ENCODE assay signal across 31 cellular contexts in genomic region chr6:62357826-62358225, GRCh38.
"Had no signal": no experiment of that assay in that cellular context is flagged by ENCODE, and none has a peak within 500 bp of the region (broad histone marks: within the 10 kb centered on the region; RNA-seq: fewer than 3 reads in every experiment).

No MANE protein-coding gene starts in this region.

- H3K27ac ChIP-seq: gastroesophageal sphincter, hepatocyte, parathyroid adenoma, psoas muscle, right atrium auricular region, vagina had no signal

- H3K36me3 Mint-ChIP-seq: activated naive CD4-positive, alpha-beta T cell treated with anti-CD3 and anti-CD28 coated beads, Interleukin-2, amount 50 U/mL, for 24 hours; naive thymus-derived CD4-positive, alpha-beta T cell; stimulated activated memory B cell treated with anti-CD40 and anti-IgM and Interleukin-4, amounts not matched to agents 10 μg/mL and 1 μg/mL and 100 μg/mL, for 72 hours; type B pancreatic cell had no signal

- ATAC-seq: activated naive CD8-positive, alpha-beta T cell treated with anti-CD3 and anti-CD28 coated beads, Interleukin-2, amount 50 U/mL, for 24 hours; gastroesophageal sphincter; left cardiac atrium; left ventricle myocardium superior; naive thymus-derived CD4-positive, alpha-beta T cell; psoas muscle; stimulated activated memory B cell treated with anti-CD40 and anti-IgM and Interleukin-4, amounts not matched to agents 10 μg/mL and 1 μg/mL and 100 μg/mL, for 72 hours; stimulated activated naive CD8-positive, alpha-beta T cell treated with anti-CD3 and anti-CD28 coated beads, Interleukin-15, amount 100 ng/mL, for 72 hours had no signal

- H3K4me2 ChIP-seq: hepatocyte, smooth muscle cell had no signal

- H3K27me3 ChIP-seq: gastroesophageal sphincter, hepatocyte, right atrium auricular region, vagina had no signal

- H3K4me1 ChIP-seq: gastroesophageal sphincter, parathyroid adenoma, psoas muscle, right atrium auricular region, vagina had no signal

- H3K27me3 Mint-ChIP-seq: activated CD4-positive, alpha-beta memory T cell treated with anti-CD3 and anti-CD28 coated beads, Interleukin-2, amount 10 ng/mL, durations not matched to agents 7 days and 5 days; activated CD4-positive, alpha-beta T cell treated with anti-CD3 and anti-CD28 coated beads, Interleukin-2, amount 10 ng/mL, durations not matched to agents 24 days and 14 days; activated naive CD4-positive, alpha-beta T cell treated with anti-CD3 and anti-CD28 coated beads, Interleukin-2, amount 50 U/mL, for 24 hours; activated naive CD8-positive, alpha-beta T cell treated with anti-CD3 and anti-CD28 coated beads, Interleukin-2, amount 50 U/mL, for 24 hours; activated T-cell treated with anti-CD3 and anti-CD28 coated beads, Interleukin-2, amount 50 U/mL, for 24 hours; naive thymus-derived CD4-positive, alpha-beta T cell; stimulated activated memory B cell treated with anti-CD40 and anti-IgM and Interleukin-4, amounts not matched to agents 10 μg/mL and 1 μg/mL and 100 μg/mL, for 72 hours; stimulated activated naive CD8-positive, alpha-beta T cell treated with anti-CD3 and anti-CD28 coated beads, Interleukin-15, amount 100 ng/mL, for 72 hours; type B pancreatic cell had no signal

- H3K4me3 ChIP-seq: gastroesophageal sphincter, hepatocyte, psoas muscle, right atrium auricular region, smooth muscle cell, vagina had no signal

- H3K4me1 Mint-ChIP-seq: activated CD4-positive, alpha-beta memory T cell treated with anti-CD3 and anti-CD28 coated beads, Interleukin-2, amount 10 ng/mL, durations not matched to agents 7 days and 5 days; activated CD4-positive, alpha-beta T cell treated with anti-CD3 and anti-CD28 coated beads, Interleukin-2, amount 10 ng/mL, durations not matched to agents 24 days and 14 days; activated naive CD4-positive, alpha-beta T cell treated with anti-CD3 and anti-CD28 coated beads, Interleukin-2, amount 50 U/mL, for 24 hours; activated naive CD8-positive, alpha-beta T cell treated with anti-CD3 and anti-CD28 coated beads, Interleukin-2, amount 50 U/mL, for 24 hours; naive thymus-derived CD4-positive, alpha-beta T cell; neural crest cell; stimulated activated naive CD8-positive, alpha-beta T cell treated with anti-CD3 and anti-CD28 coated beads, Interleukin-15, amount 100 ng/mL, for 72 hours had no signal

- H3K9me3 ChIP-seq: gastroesophageal sphincter, psoas muscle, right atrium auricular region, vagina had no signal

- H3K36me3 ChIP-seq: gastroesophageal sphincter, right atrium auricular region, vagina had no signal

- H3K9ac ChIP-seq: parathyroid adenoma had no signal

- H3K9me3 Mint-ChIP-seq: neural crest cell, type B pancreatic cell had no signal

- DNase-seq: activated CD4-positive, alpha-beta memory T cell treated with anti-CD3 and anti-CD28 coated beads, Interleukin-2, amount 10 ng/mL, durations not matched to agents 7 days and 5 days; activated CD4-positive, alpha-beta T cell treated with anti-CD3 and anti-CD28 coated beads, Interleukin-2, amount 10 ng/mL, durations not matched to agents 24 days and 14 days; activated CD4-positive, CD25-positive, alpha-beta regulatory T cell treated with anti-CD3 and anti-CD28 coated beads, Interleukin-2, amount 50 U/mL, for 72 hours; activated CD8-positive, alpha-beta memory T cell treated with anti-CD3 and anti-CD28 coated beads, Interleukin-2, amount 50 U/mL, for 48 hours; activated naive CD8-positive, alpha-beta T cell treated with anti-CD3 and anti-CD28 coated beads, Interleukin-2, amount 50 U/mL, for 24 hours; activated T-cell treated with anti-CD3 and anti-CD28 coated beads, Interleukin-2, amount 50 U/mL, for 24 hours; amygdala; caudate nucleus; cortex of kidney; left cardiac atrium; left ventricle myocardium superior; midbrain; naive thymus-derived CD4-positive, alpha-beta T cell; occipital lobe; psoas muscle; stimulated activated CD4-positive, alpha-beta T cell treated with anti-CD3 and anti-CD28 coated beads, Interleukin-1b, Interleukin-23, amount 100 ng/mL, for 48 hours; stimulated activated CD4-positive, alpha-beta T cell treated with anti-CD3 and anti-CD28 coated beads, Interleukin-4, amount 100 ng/mL, for 4 hours; stimulated activated CD8-positive, alpha-beta memory T cell treated with anti-CD3 and anti-CD28 coated beads, Interleukin-4, amount 100 ng/mL, for 48 hours; stimulated activated naive CD8-positive, alpha-beta T cell treated with anti-CD3 and anti-CD28 coated beads, Interleukin-15, amount 100 ng/mL, for 72 hours; substantia nigra had no signal

- H3K27ac Mint-ChIP-seq: activated CD4-positive, alpha-beta memory T cell treated with anti-CD3 and anti-CD28 coated beads, Interleukin-2, amount 10 ng/mL, durations not matched to agents 7 days and 5 days; activated CD4-positive, alpha-beta T cell treated with anti-CD3 and anti-CD28 coated beads, Interleukin-2, amount 10 ng/mL, durations not matched to agents 24 days and 14 days; activated naive CD4-positive, alpha-beta T cell treated with anti-CD3 and anti-CD28 coated beads, Interleukin-2, amount 50 U/mL, for 24 hours; activated naive CD8-positive, alpha-beta T cell treated with anti-CD3 and anti-CD28 coated beads, Interleukin-2, amount 50 U/mL, for 24 hours; activated T-cell treated with anti-CD3 and anti-CD28 coated beads, Interleukin-2, amount 50 U/mL, for 24 hours; naive thymus-derived CD4-positive, alpha-beta T cell; stimulated activated memory B cell treated with anti-CD40 and anti-IgM and Interleukin-4, amounts not matched to agents 10 μg/mL and 1 μg/mL and 100 μg/mL, for 72 hours; stimulated activated naive CD8-positive, alpha-beta T cell treated with anti-CD3 and anti-CD28 coated beads, Interleukin-15, amount 100 ng/mL, for 72 hours; T-helper 2 cell treated with Interferon-gamma antibody and Interleukin-4, amounts not matched to agents 5 μg/mL and 100 μg/mL, for 36 hours; type B pancreatic cell had no signal

- H3K4me3 Mint-ChIP-seq: activated CD4-positive, alpha-beta memory T cell treated with anti-CD3 and anti-CD28 coated beads, Interleukin-2, amount 10 ng/mL, durations not matched to agents 7 days and 5 days; activated CD4-positive, alpha-beta T cell treated with anti-CD3 and anti-CD28 coated beads, Interleukin-2, amount 10 ng/mL, durations not matched to agents 24 days and 14 days; activated naive CD4-positive, alpha-beta T cell treated with anti-CD3 and anti-CD28 coated beads, Interleukin-2, amount 50 U/mL, for 24 hours; activated naive CD8-positive, alpha-beta T cell treated with anti-CD3 and anti-CD28 coated beads, Interleukin-2, amount 50 U/mL, for 24 hours; activated T-cell treated with anti-CD3 and anti-CD28 coated beads, Interleukin-2, amount 50 U/mL, for 24 hours; naive thymus-derived CD4-positive, alpha-beta T cell; neural crest cell; stimulated activated memory B cell treated with anti-CD40 and anti-IgM and Interleukin-4, amounts not matched to agents 10 μg/mL and 1 μg/mL and 100 μg/mL, for 72 hours; stimulated activated naive CD8-positive, alpha-beta T cell treated with anti-CD3 and anti-CD28 coated beads, Interleukin-15, amount 100 ng/mL, for 72 hours; T-helper 2 cell treated with Interferon-gamma antibody and Interleukin-4, amounts not matched to agents 5 μg/mL and 100 μg/mL, for 36 hours; type B pancreatic cell had no signal

- H2AFZ ChIP-seq: hepatocyte, parathyroid adenoma had no signal

- H3K79me2 ChIP-seq: hepatocyte, parathyroid adenoma had no signal
